8 cellular contexts compared by ENCODE assay signal in the genomic region with DNA sequence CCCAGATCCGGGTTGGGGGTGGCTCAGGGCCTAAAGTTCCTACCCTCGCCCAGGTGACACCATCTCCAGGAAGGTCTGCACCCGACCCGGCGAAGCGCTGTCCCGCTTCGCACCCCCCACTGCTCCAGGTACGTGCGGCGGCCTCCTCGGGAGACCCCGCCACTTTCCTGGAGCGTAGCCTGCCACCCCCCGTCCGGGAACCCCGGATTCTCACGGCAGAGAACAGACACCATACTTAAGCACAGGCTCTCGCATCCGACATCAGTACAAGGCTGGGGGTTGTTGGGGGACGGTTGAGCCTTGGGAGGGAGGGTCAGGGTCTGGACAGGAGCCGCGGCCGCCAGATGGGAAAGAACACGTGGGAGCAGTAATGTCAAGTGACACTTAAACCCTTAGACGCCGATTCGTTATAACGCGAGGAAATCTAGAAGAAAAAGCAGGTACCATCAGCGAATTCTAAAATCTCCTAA. TPM values are rescaled to one million over a fixed set of nuclear protein-coding genes. Genes with fewer than 3 reads are reported as not detected.
DNase-seq lines count a peak whose midpoint lies in the region; ATAC-seq lines count a peak whose summit lies in the region.

No MANE protein-coding gene starts in this region.

- H3K36me3 ChIP-seq in duodenal mucosa (ENCODE audit: control insufficient read depth in 1 of 2, insufficient read depth in 2 of 2, low read length in 2 of 2) (peaks cover 0 to 5% of the 10 kb centered on the region in 2 donors), mesenchymal stem cell (ENCODE audit: control insufficient read depth in 1 of 2, insufficient read depth in 2 of 2, low read depth in 1 of 2, low read length in 2 of 2) (peaks cover 0 to 35% of the 10 kb centered on the region in 2 experiments)

- H3K9me3 ChIP-seq in duodenal mucosa (ENCODE audit: control insufficient read depth in 1 of 2, low read length in 2 of 2) (no peaks in the 10 kb centered on the region), mesenchymal stem cell (ENCODE audit: control insufficient read depth, low read length) (no peaks in the 10 kb centered on the region)

- H4K8ac ChIP-seq in mesenchymal stem cell (ENCODE audit: low read length): peak overlapping the region; percentile 89

- peak overlapping the region; percentile 92 to 97 for H3K4me3 ChIP-seq in duodenal mucosa (ENCODE audit: low read depth in 1 of 2, low read length in 2 of 2)
- peak overlapping the region; percentile 86 to 90 for H3K4me3 ChIP-seq in mesenchymal stem cell (ENCODE audit: insufficient read depth in 1 of 2, low read depth in 1 of 2, low read length in 2 of 2)

- peak overlapping the region; percentile 86 for H3K27ac ChIP-seq in duodenal mucosa (ENCODE audit: low read depth, low read length)
- H3K27ac ChIP-seq in mesenchymal stem cell (ENCODE audit: low read length, poor library complexity, severe bottlenecking): peak overlapping the region; percentile 97

- no peak overlapping the region for H4K91ac ChIP-seq in mesenchymal stem cell (ENCODE audit: low read length)

- H2AFZ ChIP-seq in mesenchymal stem cell (ENCODE audit: low read depth, low read length): peak overlapping the region; percentile 7

- no peak overlapping the region for H2BK12ac ChIP-seq in mesenchymal stem cell (ENCODE audit: low read length in 2 of 2)

- H3K4me2 ChIP-seq in mesenchymal stem cell (ENCODE audit: low read length, poor library complexity, severe bottlenecking): peak overlapping the region; percentile 89

- peak overlapping the region; percentile 24 for H2BK120ac ChIP-seq in mesenchymal stem cell (ENCODE audit: low read depth, low read length)

- peaks cover 12 to 13% of the 10 kb centered on the region in 2 donors for H3K4me1 ChIP-seq in duodenal mucosa (ENCODE audit: control insufficient read depth in 1 of 2, insufficient read depth in 2 of 2, low read length in 2 of 2)
- peaks cover 1% of the 10 kb centered on the region for H3K4me1 ChIP-seq in mesenchymal stem cell (ENCODE audit: control insufficient read depth, insufficient read depth, low read depth, low read length)

- intact Hi-C loops in Right ventricle myocardium inferior (cut with DNase I) (loop anchor here (5.0 kb wide), 2 partner anchors 125 to 185 kb away; a partner anchor contains a TSS), cardiac septum (cut with DNase I) (no loop called here)

- peak overlapping the region; percentile 37 to 74 for H3K18ac ChIP-seq in mesenchymal stem cell (ENCODE audit: low read depth in 1 of 2, low read length in 2 of 2)

- ATAC-seq in Right ventricle myocardium inferior (peak; percentile 84), HG03139 (IDR thresholded peaks at IDR 0.05; ENCODE audit: unreplicated experiment) (peak; percentile 43)

- DNase-seq in Right ventricle myocardium inferior (ENCODE audit: missing footprints) (peak; percentile 72), cardiac septum (ENCODE audit: low spot score) (no peak), NCI-H526 (lab: John Stamatoyannopoulos, UW) (peak; percentile 70 to 80), mesenchymal stem cell (no peak)
- peak; percentile 54 to 59 for DNase-seq in activated CD4-positive, alpha-beta T cell treated with anti-CD3 and anti-CD28 coated beads, Interleukin-2, amount 50 U/mL, for 48 hours
- DNase-seq in stimulated activated CD8-positive, alpha-beta memory T cell treated with anti-CD3 and anti-CD28 coated beads, Interleukin-12 subunit alpha, Interleukin-12 subunit beta, amount 100 ng/mL, for 4 hours (ENCODE audit: low read depth): peak; percentile 9

- no peak overlapping the region for H2BK5ac ChIP-seq in mesenchymal stem cell (ENCODE audit: low read depth, low read length, poor library complexity, severe bottlenecking)

- H3K27me3 ChIP-seq in duodenal mucosa (ENCODE audit: control insufficient read depth in 1 of 2, insufficient read depth in 2 of 2, low read length in 2 of 2): no peaks in the 10 kb centered on the region
- H3K27me3 ChIP-seq in mesenchymal stem cell (ENCODE audit: control insufficient read depth in 1 of 2, insufficient read depth in 1 of 2, low read length in 2 of 2): no peaks in the 10 kb centered on the region

- no peak overlapping the region for H3K23ac ChIP-seq in mesenchymal stem cell (ENCODE audit: low read length in 2 of 2)

- peak overlapping the region in 1 of 2 experiments; percentile 89 for H3K14ac ChIP-seq in mesenchymal stem cell (ENCODE audit: low read length in 2 of 2)

- no peak overlapping the region for H2AK5ac ChIP-seq in mesenchymal stem cell (ENCODE audit: low read length, severe bottlenecking)

- peak overlapping the region in 1 of 2 experiments; percentile 54 for H3K4ac ChIP-seq in mesenchymal stem cell (ENCODE audit: low read depth in 1 of 2, low read length in 2 of 2)

- H3K9ac ChIP-seq in duodenal mucosa (ENCODE audit: low read depth in 1 of 2, low read length in 2 of 2) (peak overlapping the region; percentile 86 to 92), mesenchymal stem cell (ENCODE audit: low read length) (peak overlapping the region; percentile 99)

- peaks cover 8% of the 10 kb centered on the region for H3K79me1 ChIP-seq in mesenchymal stem cell (replicated peaks; ENCODE audit: low read length, poor library complexity, severe bottlenecking)

- no peak overlapping the region for H2BK15ac ChIP-seq in mesenchymal stem cell (ENCODE audit: low read depth, poor library complexity, severe bottlenecking)

- WGBS in mesenchymal stem cell: 0% methylated on average over 26 of the region's 31 CpGs

RNA-seq across cellular contexts. Expression of a gene that starts 0.5 kb away (rescaled TPM):
- total RNA-seq in Right ventricle myocardium inferior (24.1 TPM), cardiac septum (26.6 TPM)
- polyA plus RNA-seq in mesenchymal stem cell (2013, experiment 1 of 2): 53.0 TPM
- polyA plus RNA-seq in mesenchymal stem cell (2013, experiment 2 of 2): 53.1 TPM

RNA-seq across cellular contexts. Expression of a gene that starts 0.7 kb away (rescaled TPM):
- total RNA-seq in Right ventricle myocardium inferior: 11.3 TPM
- total RNA-seq in cardiac septum: 17.0 TPM
- polyA plus RNA-seq in mesenchymal stem cell (2013, experiment 1 of 2): 7.9 TPM
- 7.7 TPM for polyA plus RNA-seq in mesenchymal stem cell (2013, experiment 2 of 2)

RNA-seq across cellular contexts. Expression of a gene that starts 31.1 kb away (rescaled TPM):
- total RNA-seq in Right ventricle myocardium inferior (not detected), cardiac septum (not detected)
- polyA plus RNA-seq in mesenchymal stem cell (2013, experiment 1 of 2): not detected
- not detected for polyA plus RNA-seq in mesenchymal stem cell (2013, experiment 2 of 2)

Comparison
In these comparisons a context has a peak if more than half of its experiments do, and no peak if none do; other contexts are left out.
1. DNase-seq: peak in Right ventricle myocardium inferior (single experiment), NCI-H526 (2 of 2), activated CD4-positive, alpha-beta T cell treated with anti-CD3 and anti-CD28 coated beads, Interleukin-2, amount 50 U/mL, for 48 hours (2 of 2) and stimulated activated CD8-positive, alpha-beta memory T cell treated with anti-CD3 and anti-CD28 coated beads, Interleukin-12 subunit alpha, Interleukin-12 subunit beta, amount 100 ng/mL, for 4 hours (single experiment); none in cardiac septum (single experiment) and mesenchymal stem cell (single experiment).